8 cellular contexts compared by ENCODE assay signal in genomic region chr2:159226059-159226461, GRCh38.
DNase-seq lines count a peak whose midpoint lies in the region; ATAC-seq, FAIRE-seq and TF ChIP-seq lines count a peak whose summit lies in the region.

No MANE protein-coding gene starts in this region.

- no peak overlapping the region for H2AK5ac ChIP-seq in trophoblast cell (ENCODE audit: low read length)

- FAIRE-seq in GM12878 (lab: Jason Lieb, UNC), result no peak

- H3K14ac ChIP-seq in trophoblast cell (ENCODE audit: low read length), result no peak overlapping the region

- TF ChIP-seq CTCF in left ventricle myocardium inferior (IDR thresholded peaks at IDR 0.05; ENCODE audit: borderline replicate concordance) (no peak), Loucy (conservative IDR thresholded peaks at IDR 0.05; ENCODE audit: low read length) (no peak), GM12878 (IDR thresholded peaks at IDR 0.05 in 2 of 3, conservative IDR thresholded peaks at IDR 0.05 in 1 of 3; ENCODE audit: control insufficient read depth in 2 of 3, extremely low read depth in 1 of 3, insufficient read depth in 1 of 3, low read depth in 3 of 3, low read length in 3 of 3) (no peak)

- H3K4me1 ChIP-seq in left ventricle myocardium inferior, result peaks cover 78% of the 10 kb centered on the region
- peaks cover 77% of the 10 kb centered on the region for H3K4me1 ChIP-seq in Loucy (ENCODE audit: insufficient read depth, low read length, poor library complexity, severe bottlenecking)
- H3K4me1 ChIP-seq in GM12878 (ENCODE audit: control insufficient read depth, insufficient read depth, low read length), result no peaks in the 10 kb centered on the region
- H3K4me1 ChIP-seq in trophoblast cell (ENCODE audit: control insufficient read depth in 1 of 2, insufficient read depth in 2 of 2, low read length in 2 of 2), result no peaks in the 10 kb centered on the region

- H3K36me3 ChIP-seq in left ventricle myocardium inferior (peaks cover 96% of the 10 kb centered on the region), Loucy (ENCODE audit: insufficient read depth, low read length) (peaks cover 13% of the 10 kb centered on the region; the same call in 1 of the 2 replicates), GM12878 (ENCODE audit: control insufficient read depth in 2 of 2, insufficient read depth in 2 of 2, low read length in 1 of 2) (no peaks in the 10 kb centered on the region), trophoblast cell (ENCODE audit: control insufficient read depth in 1 of 2, insufficient read depth in 2 of 2, low read length in 2 of 2) (peaks cover 44 to 57% of the 10 kb centered on the region in 2 experiments)

- no peak for TF ChIP-seq EP300 in GM12878 (IDR thresholded peaks at IDR 0.05; ENCODE audit: borderline replicate concordance in 1 of 2, control insufficient read depth in 1 of 2, low read depth in 2 of 2, low read length in 2 of 2)

- TF ChIP-seq RAD21 in GM12878 (IDR thresholded peaks at IDR 0.05; ENCODE audit: insufficient read depth, low read depth, low read length), result no peak

- H3K9me3 ChIP-seq in left ventricle myocardium inferior (replicated peaks) (no peaks in the 10 kb centered on the region), Loucy (ENCODE audit: insufficient read depth, low read depth, low read length) (no peaks in the 10 kb centered on the region), GM12878 (replicated peaks; ENCODE audit: control insufficient read depth, insufficient read depth, low read length) (no peaks in the 10 kb centered on the region), trophoblast cell (ENCODE audit: insufficient read depth, low read depth, low read length) (no peaks in the 10 kb centered on the region)

- H3K79me1 ChIP-seq in trophoblast cell (ENCODE audit: low read length), result no peaks in the 10 kb centered on the region

- H3K27me3 ChIP-seq in left ventricle myocardium inferior (ENCODE audit: low read depth) (no peaks in the 10 kb centered on the region), Loucy (ENCODE audit: insufficient read depth, low read length, poor library complexity, severe bottlenecking) (no peaks in the 10 kb centered on the region), GM12878 (replicated peaks in 1 of 2; ENCODE audit: control insufficient read depth in 2 of 2, insufficient read depth in 2 of 2, low read length in 1 of 2) (no peaks in the 10 kb centered on the region), trophoblast cell (ENCODE audit: insufficient read depth, low read length) (no peaks in the 10 kb centered on the region)

- peak overlapping the region; percentile 2 for H4K91ac ChIP-seq in trophoblast cell (ENCODE audit: low read depth, low read length)

- H3K4me2 ChIP-seq in Loucy (ENCODE audit: low read depth, low read length, poor library complexity, severe bottlenecking) (peak overlapping the region; percentile 44), GM12878 (ENCODE audit: control insufficient read depth, insufficient read depth) (no peak overlapping the region), trophoblast cell (ENCODE audit: low read length) (no peak overlapping the region)

- H3F3A ChIP-seq in Loucy (ENCODE audit: low read depth), result no peaks in the 10 kb centered on the region

- no peak overlapping the region for H3K23ac ChIP-seq in trophoblast cell (ENCODE audit: low read length)

- CTCF ChIA-PET in GM12878 (lab: Yijun Ruan, JAX), result interaction anchor here (0.6 kb wide), 1 partner anchor 25 kb away, joined by 3 read pairs; no protein-coding TSS in a partner anchor

- TF ChIP-seq POLR2A in GM12878 (IDR thresholded peaks at IDR 0.05; ENCODE audit: low read depth, low read length), result no peak

- RAD21 ChIA-PET in GM12878 (lab: Charles Lee; ENCODE audit: unreplicated experiment), result no interaction called here

- no peak overlapping the region for H3K4me3 ChIP-seq in left ventricle myocardium inferior
- no peak overlapping the region for H3K4me3 ChIP-seq in Loucy (ENCODE audit: low read length, poor library complexity, severe bottlenecking)
- no peak overlapping the region for H3K4me3 ChIP-seq in GM12878
- H3K4me3 ChIP-seq in trophoblast cell (ENCODE audit: low read depth, low read length), result no peak overlapping the region

- no TSS peak for BruUV-seq in GM12878 (replicated peaks; lab: Mats Ljungman, UMichigan)

- intact Hi-C loops in left ventricle myocardium inferior (cut with micrococcal nuclease) (no loop called here), left ventricle myocardium superior (cut with micrococcal nuclease) (no loop called here), GM12878 (cut with micrococcal nuclease; ENCODE audit: unreplicated experiment) (no loop called here)

- no peak overlapping the region for H4K12ac ChIP-seq in trophoblast cell (ENCODE audit: low read depth, low read length)

- no peaks in the 10 kb centered on the region for H3K9me2 ChIP-seq in Loucy (replicated peaks; ENCODE audit: low read depth, low read length)

- no peak overlapping the region for H3K4ac ChIP-seq in trophoblast cell (ENCODE audit: low read depth, low read length)

- H4K8ac ChIP-seq in trophoblast cell (ENCODE audit: low read depth, low read length), result no peak overlapping the region

- ATAC-seq in left ventricle myocardium superior (no peak), GM12878 (peak; percentile 75), GM19328 (IDR thresholded peaks at IDR 0.05; ENCODE audit: unreplicated experiment) (no peak)

- H2BK5ac ChIP-seq in trophoblast cell (ENCODE audit: low read depth, low read length, poor library complexity), result no peak overlapping the region

- DNase-seq in left ventricle myocardium inferior (no peak), left ventricle myocardium superior (no peak), GM12878 (ENCODE audit: low read depth, low spot score) (no peak), trophoblast cell (peak in 1 of 2 donors; percentile 14), NCI-H146 (lab: John Stamatoyannopoulos, UW) (no peak), HuH-7.5 (ENCODE audit: low spot score) (no peak)

- in situ Hi-C loops in GM12878 (cut with MboI), result no loop called here

- H4K20me1 ChIP-seq in Loucy (ENCODE audit: insufficient read depth, low read length, poor library complexity, severe bottlenecking), result no peaks in the 10 kb centered on the region
- no peaks in the 10 kb centered on the region for H4K20me1 ChIP-seq in GM12878 (ENCODE audit: control insufficient read depth, insufficient read depth)

- H3K18ac ChIP-seq in trophoblast cell (ENCODE audit: low read length), result no peak overlapping the region

- peak overlapping the region; percentile 8; the same call in 1 of the 2 replicates for H2AFZ ChIP-seq in Loucy (ENCODE audit: low read length)
- H2AFZ ChIP-seq in GM12878 (ENCODE audit: control insufficient read depth, low read depth, low read length), result peak overlapping the region; percentile 29; the same call in 1 of the 2 replicates
- H2AFZ ChIP-seq in trophoblast cell (ENCODE audit: insufficient read depth, low read length, poor library complexity), result no peak overlapping the region

- peak overlapping the region; percentile 19 for H3K9ac ChIP-seq in Loucy (ENCODE audit: low read depth, low read length, poor library complexity, severe bottlenecking)
- no peak overlapping the region for H3K9ac ChIP-seq in GM12878 (ENCODE audit: control insufficient read depth, insufficient read depth, low read length)
- no peak overlapping the region for H3K9ac ChIP-seq in trophoblast cell (ENCODE audit: low read length)

- POLR2A ChIA-PET in GM12878 (lab: Charles Lee), result no interaction called here

- peak overlapping the region; percentile 79 for H3K27ac ChIP-seq in left ventricle myocardium inferior (replicated peaks)
- no peak overlapping the region for H3K27ac ChIP-seq in GM12878 (ENCODE audit: control insufficient read depth, insufficient read depth)
- no peak overlapping the region for H3K27ac ChIP-seq in trophoblast cell (ENCODE audit: low read depth, low read length)

- H2BK120ac ChIP-seq in trophoblast cell (ENCODE audit: insufficient read depth, low read length, poor library complexity), result no peak overlapping the region

- WGBS in GM12878 (ENCODE audit: insufficient coverage, insufficient replicate concordance, low lambda C conversion rate, missing lambda C conversion rate), result 38% methylated on average over 5 of the region's 5 CpGs
- no CpG with 5 or more reads among the region's 5 CpGs for WGBS in trophoblast cell (ENCODE audit: extremely low coverage, insufficient coverage, insufficient read length)

- H2BK12ac ChIP-seq in trophoblast cell (ENCODE audit: low read length), result no peak overlapping the region

- SMC1A ChIA-PET in GM12878 (lab: Charles Lee; ENCODE audit: uncharacterized antibody, unreplicated experiment), result interaction anchor here (0.6 to 1.4 kb wide), 2 partner anchors 10 to 107 kb away, joined by 3 read pairs; no protein-coding TSS in a partner anchor

- H3K79me2 ChIP-seq in Loucy (ENCODE audit: insufficient read depth, low read length) (no peaks in the 10 kb centered on the region), GM12878 (ENCODE audit: control insufficient read depth, insufficient read depth, low read length) (no peaks in the 10 kb centered on the region), trophoblast cell (ENCODE audit: control insufficient read depth, insufficient read depth, low read length, poor library complexity) (no peaks in the 10 kb centered on the region)

TF ChIP-seq in GM12878, 131 proteins besides CTCF, POLR2A, EP300 and RAD21:
- TF ChIP-seq CREM (IDR thresholded peaks at IDR 0.05; ENCODE audit: low read depth), result peak; percentile 32; the same call in 1 of the 2 replicates
- TF ChIP-seq SREBF1 (IDR thresholded peaks at IDR 0.05; ENCODE audit: low read length), result no peak
- TF ChIP-seq, protein P1, sequence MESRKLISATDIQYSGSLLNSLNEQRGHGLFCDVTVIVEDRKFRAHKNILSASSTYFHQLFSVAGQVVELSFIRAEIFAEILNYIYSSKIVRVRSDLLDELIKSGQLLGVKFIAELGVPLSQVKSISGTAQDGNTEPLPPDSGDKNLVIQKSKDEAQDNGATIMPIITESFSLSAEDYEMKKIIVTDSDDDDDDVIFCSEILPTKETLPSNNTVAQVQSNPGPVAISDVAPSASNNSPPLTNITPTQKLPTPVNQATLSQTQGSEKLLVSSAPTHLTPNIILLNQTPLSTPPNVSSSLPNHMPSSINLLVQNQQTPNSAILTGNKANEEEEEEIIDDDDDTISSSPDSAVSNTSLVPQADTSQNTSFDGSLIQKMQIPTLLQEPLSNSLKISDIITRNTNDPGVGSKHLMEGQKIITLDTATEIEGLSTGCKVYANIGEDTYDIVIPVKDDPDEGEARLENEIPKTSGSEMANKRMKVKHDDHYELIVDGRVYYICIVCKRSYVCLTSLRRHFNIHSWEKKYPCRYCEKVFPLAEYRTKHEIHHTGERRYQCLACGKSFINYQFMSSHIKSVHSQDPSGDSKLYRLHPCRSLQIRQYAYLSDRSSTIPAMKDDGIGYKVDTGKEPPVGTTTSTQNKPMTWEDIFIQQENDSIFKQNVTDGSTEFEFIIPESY (IDR thresholded peaks at IDR 0.05), result no peak
- no peak for TF ChIP-seq NFIC (IDR thresholded peaks at IDR 0.05; ENCODE audit: low read depth, low read length)
- TF ChIP-seq RFX5 (IDR thresholded peaks at IDR 0.05; ENCODE audit: low read depth, low read length), result no peak
- TF ChIP-seq CREB1 (IDR thresholded peaks at IDR 0.05; ENCODE audit: low read depth), result peak; percentile 68
- 0 out of 2 replicates have a peak, but pooled peaks have one; percentile 17 for TF ChIP-seq GABPA (IDR thresholded peaks at IDR 0.05; ENCODE audit: low read depth)
